Comparison of ENCODE assay signal across 1 cellular context in genomic region chr2:101442667-101443061, GRCh38.
TF ChIP-seq lines count a peak whose summit lies in the region.

No MANE protein-coding gene starts in this region.

TF ChIP-seq in HepG2, 621 proteins besides CTCF, POLR2A, EP300 and RAD21 (continued from another document and continues in another):
- TF ChIP-seq ZNF142 (CRISPR knock-in tag; IDR thresholded peaks at IDR 0.05), result no peak
- TF ChIP-seq ZNF670 (CRISPR knock-in tag; IDR thresholded peaks at IDR 0.05; ENCODE audit: borderline replicate concordance), result no peak
- no peak for TF ChIP-seq KLF11 (CRISPR knock-in tag; IDR thresholded peaks at IDR 0.05)
- 0 out of 2 replicates have a peak, but pooled peaks have one; percentile 13 for TF ChIP-seq SOX5 (CRISPR knock-in tag; IDR thresholded peaks at IDR 0.05; ENCODE audit: borderline replicate concordance)
- no peak for TF ChIP-seq ZNF143 (CRISPR knock-in tag; IDR thresholded peaks at IDR 0.05)
- TF ChIP-seq TOPORS (CRISPR knock-in tag; IDR thresholded peaks at IDR 0.05), result no peak
- TF ChIP-seq SP5 (CRISPR knock-in tag; IDR thresholded peaks at IDR 0.05; ENCODE audit: borderline replicate concordance, low read depth), result peak; percentile 80; the same call in 1 of the 2 replicates
- TF ChIP-seq, protein P1, sequence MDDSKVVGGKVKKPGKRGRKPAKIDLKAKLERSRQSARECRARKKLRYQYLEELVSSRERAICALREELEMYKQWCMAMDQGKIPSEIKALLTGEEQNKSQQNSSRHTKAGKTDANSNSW (CRISPR knock-in tag; IDR thresholded peaks at IDR 0.05; ENCODE audit: borderline replicate concordance), result no peak
- no peak for TF ChIP-seq ISX (CRISPR knock-in tag; conservative IDR thresholded peaks at IDR 0.05)
- no peak for TF ChIP-seq NBN (conservative IDR thresholded peaks at IDR 0.05)
- TF ChIP-seq ZNF331 (CRISPR knock-in tag; IDR thresholded peaks at IDR 0.05), result 0 out of 2 replicates have a peak, but pooled peaks have one; percentile 28
- no peak for TF ChIP-seq PHF21A (CRISPR knock-in tag; IDR thresholded peaks at IDR 0.05)
- TF ChIP-seq, protein P2, sequence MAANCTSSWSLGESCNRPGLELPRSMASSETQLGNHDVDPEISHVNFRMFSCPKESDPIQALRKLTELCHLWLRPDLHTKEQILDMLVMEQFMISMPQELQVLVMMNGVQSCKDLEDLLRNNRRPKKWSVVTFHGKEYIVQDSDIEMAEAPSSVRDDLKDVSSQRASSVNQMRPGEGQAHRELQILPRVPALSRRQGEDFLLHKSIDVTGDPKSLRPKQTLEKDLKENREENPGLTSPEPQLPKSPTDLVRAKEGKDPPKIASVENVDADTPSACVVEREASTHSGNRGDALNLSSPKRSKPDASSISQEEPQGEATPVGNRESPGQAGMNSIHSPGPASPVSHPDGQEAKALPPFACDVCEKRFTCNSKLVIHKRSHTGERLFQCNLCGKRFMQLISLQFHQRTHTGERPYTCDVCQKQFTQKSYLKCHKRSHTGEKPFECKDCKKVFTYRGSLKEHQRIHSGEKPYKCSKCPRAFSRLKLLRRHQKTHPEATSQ (CRISPR knock-in tag; IDR thresholded peaks at IDR 0.05; ENCODE audit: borderline replicate concordance), result peak; percentile 73; the same call in 1 of the 2 replicates
- 0 out of 2 replicates have a peak, but pooled peaks have one; percentile 23 for TF ChIP-seq NCOA2 (CRISPR knock-in tag; IDR thresholded peaks at IDR 0.05)
- peak; percentile 59 for TF ChIP-seq XRCC5 (optimal IDR thresholded peaks at IDR 0.05; ENCODE audit: low read length)
- TF ChIP-seq ZNF891 (CRISPR knock-in tag; IDR thresholded peaks at IDR 0.05), result no peak
- TF ChIP-seq ZNF337 (CRISPR knock-in tag; IDR thresholded peaks at IDR 0.05; ENCODE audit: borderline replicate concordance, low read depth), result no peak
- no peak for TF ChIP-seq SRSF1 (optimal IDR thresholded peaks at IDR 0.05; ENCODE audit: low read depth, low read length)
- TF ChIP-seq ZNF33A (CRISPR knock-in tag; IDR thresholded peaks at IDR 0.05; ENCODE audit: borderline replicate concordance), result no peak
- TF ChIP-seq SETDB1 (CRISPR knock-in tag; IDR thresholded peaks at IDR 0.05; ENCODE audit: borderline replicate concordance), result no peak
- TF ChIP-seq SOX6 (IDR thresholded peaks at IDR 0.05), result no peak
- TF ChIP-seq SOX6 (CRISPR knock-in tag; IDR thresholded peaks at IDR 0.05), result no peak
- no peak for TF ChIP-seq THAP7 (CRISPR knock-in tag; IDR thresholded peaks at IDR 0.05)
- TF ChIP-seq BATF2 (CRISPR knock-in tag; IDR thresholded peaks at IDR 0.05), result no peak
- TF ChIP-seq SP4 (CRISPR knock-in tag; IDR thresholded peaks at IDR 0.05), result 0 out of 2 replicates have a peak, but pooled peaks have one; percentile 25
- TF ChIP-seq BHLHE40 (IDR thresholded peaks at IDR 0.05; ENCODE audit: low read length), result no peak
- TF ChIP-seq PHF5A (CRISPR knock-in tag; IDR thresholded peaks at IDR 0.05; ENCODE audit: low read depth, unreplicated experiment), result no peak
- no peak for TF ChIP-seq CC2D1A (CRISPR knock-in tag; IDR thresholded peaks at IDR 0.05)
- no peak for TF ChIP-seq ZNF577 (CRISPR knock-in tag; IDR thresholded peaks at IDR 0.05; ENCODE audit: borderline replicate concordance, low read depth)
- TF ChIP-seq MATR3 (CRISPR knock-in tag; IDR thresholded peaks at IDR 0.05), result no peak
- TF ChIP-seq, protein P3, sequence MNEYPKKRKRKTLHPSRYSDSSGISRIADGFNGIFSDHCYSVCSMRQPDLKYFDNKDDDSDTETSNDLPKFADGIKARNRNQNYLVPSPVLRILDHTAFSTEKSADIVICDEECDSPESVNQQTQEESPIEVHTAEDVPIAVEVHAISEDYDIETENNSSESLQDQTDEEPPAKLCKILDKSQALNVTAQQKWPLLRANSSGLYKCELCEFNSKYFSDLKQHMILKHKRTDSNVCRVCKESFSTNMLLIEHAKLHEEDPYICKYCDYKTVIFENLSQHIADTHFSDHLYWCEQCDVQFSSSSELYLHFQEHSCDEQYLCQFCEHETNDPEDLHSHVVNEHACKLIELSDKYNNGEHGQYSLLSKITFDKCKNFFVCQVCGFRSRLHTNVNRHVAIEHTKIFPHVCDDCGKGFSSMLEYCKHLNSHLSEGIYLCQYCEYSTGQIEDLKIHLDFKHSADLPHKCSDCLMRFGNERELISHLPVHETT (CRISPR knock-in tag; conservative IDR thresholded peaks at IDR 0.05), result no peak
- TF ChIP-seq ZSCAN29 (CRISPR knock-in tag; conservative IDR thresholded peaks at IDR 0.05), result no peak
- TF ChIP-seq ZNF660 (CRISPR knock-in tag; IDR thresholded peaks at IDR 0.05; ENCODE audit: borderline replicate concordance, low read depth), result no peak
- no peak for TF ChIP-seq ZMYM3 (CRISPR knock-in tag; IDR thresholded peaks at IDR 0.05)
- TF ChIP-seq CHCHD3 (CRISPR knock-in tag; IDR thresholded peaks at IDR 0.05), result no peak
- no peak for TF ChIP-seq ZNF556 (CRISPR knock-in tag; IDR thresholded peaks at IDR 0.05; ENCODE audit: borderline replicate concordance)
- TF ChIP-seq ELF1 (CRISPR knock-in tag; IDR thresholded peaks at IDR 0.05), result peak; percentile 23; the same call in 1 of the 2 replicates
- no peak for TF ChIP-seq ZFP62 (CRISPR knock-in tag; IDR thresholded peaks at IDR 0.05)
- TF ChIP-seq, protein P4, sequence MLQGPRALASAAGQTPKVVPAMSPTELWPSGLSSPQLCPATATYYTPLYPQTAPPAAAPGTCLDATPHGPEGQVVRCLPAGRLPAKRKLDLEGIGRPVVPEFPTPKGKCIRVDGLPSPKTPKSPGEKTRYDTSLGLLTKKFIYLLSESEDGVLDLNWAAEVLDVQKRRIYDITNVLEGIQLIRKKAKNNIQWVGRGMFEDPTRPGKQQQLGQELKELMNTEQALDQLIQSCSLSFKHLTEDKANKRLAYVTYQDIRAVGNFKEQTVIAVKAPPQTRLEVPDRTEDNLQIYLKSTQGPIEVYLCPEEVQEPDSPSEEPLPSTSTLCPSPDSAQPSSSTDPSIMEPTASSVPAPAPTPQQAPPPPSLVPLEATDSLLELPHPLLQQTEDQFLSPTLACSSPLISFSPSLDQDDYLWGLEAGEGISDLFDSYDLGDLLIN (CRISPR knock-in tag; IDR thresholded peaks at IDR 0.05; ENCODE audit: borderline replicate concordance), result no peak
- TF ChIP-seq ZNF747 (CRISPR knock-in tag; IDR thresholded peaks at IDR 0.05; ENCODE audit: borderline replicate concordance), result no peak
- TF ChIP-seq HMG20B (CRISPR knock-in tag; conservative IDR thresholded peaks at IDR 0.05), result no peak
- TF ChIP-seq, protein P5, sequence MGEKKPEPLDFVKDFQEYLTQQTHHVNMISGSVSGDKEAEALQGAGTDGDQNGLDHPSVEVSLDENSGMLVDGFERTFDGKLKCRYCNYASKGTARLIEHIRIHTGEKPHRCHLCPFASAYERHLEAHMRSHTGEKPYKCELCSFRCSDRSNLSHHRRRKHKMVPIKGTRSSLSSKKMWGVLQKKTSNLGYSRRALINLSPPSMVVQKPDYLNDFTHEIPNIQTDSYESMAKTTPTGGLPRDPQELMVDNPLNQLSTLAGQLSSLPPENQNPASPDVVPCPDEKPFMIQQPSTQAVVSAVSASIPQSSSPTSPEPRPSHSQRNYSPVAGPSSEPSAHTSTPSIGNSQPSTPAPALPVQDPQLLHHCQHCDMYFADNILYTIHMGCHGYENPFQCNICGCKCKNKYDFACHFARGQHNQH (CRISPR knock-in tag; IDR thresholded peaks at IDR 0.05), result no peak
- TF ChIP-seq SUZ12 (IDR thresholded peaks at IDR 0.05; ENCODE audit: low read depth, low read length), result no peak
- no peak for TF ChIP-seq SRSF9 (IDR thresholded peaks at IDR 0.05; ENCODE audit: borderline replicate concordance, insufficient read depth, low read depth, low read length, poor library complexity, severe bottlenecking)
- 0 out of 2 replicates have a peak, but pooled peaks have one; percentile 47 for TF ChIP-seq ZNF580 (CRISPR knock-in tag; IDR thresholded peaks at IDR 0.05; ENCODE audit: borderline replicate concordance, low read depth)
- no peak for TF ChIP-seq RBFOX2 (IDR thresholded peaks at IDR 0.05; ENCODE audit: low read depth, low read length)
- TF ChIP-seq SKI (IDR thresholded peaks at IDR 0.05; ENCODE audit: partially characterized antibody), result no peak
- TF ChIP-seq ASH2L (IDR thresholded peaks at IDR 0.05; ENCODE audit: insufficient read length, low read depth, low read length), result no peak
- TF ChIP-seq GABPB1 (CRISPR knock-in tag; IDR thresholded peaks at IDR 0.05), result no peak
- TF ChIP-seq HOXA9 (CRISPR knock-in tag; IDR thresholded peaks at IDR 0.05; ENCODE audit: borderline replicate concordance), result no peak
- no peak for TF ChIP-seq FOXO4 (CRISPR knock-in tag; conservative IDR thresholded peaks at IDR 0.05)
- TF ChIP-seq ZNF75D (CRISPR knock-in tag; IDR thresholded peaks at IDR 0.05; ENCODE audit: borderline replicate concordance), result no peak
- TF ChIP-seq TSC22D2 (CRISPR knock-in tag; IDR thresholded peaks at IDR 0.05; ENCODE audit: borderline replicate concordance), result no peak
- no peak; the same call in 1 of the 2 replicates for TF ChIP-seq MYC (CRISPR knock-in tag; IDR thresholded peaks at IDR 0.05; ENCODE audit: borderline replicate concordance)
- 0 out of 2 replicates have a peak, but pooled peaks have one; percentile 15 for TF ChIP-seq ETV5 (CRISPR knock-in tag; IDR thresholded peaks at IDR 0.05; ENCODE audit: borderline replicate concordance)
- TF ChIP-seq ZNF205 (CRISPR knock-in tag; IDR thresholded peaks at IDR 0.05), result 0 out of 2 replicates have a peak, but pooled peaks have one; percentile 27
- no peak for TF ChIP-seq ESRRA (CRISPR knock-in tag; IDR thresholded peaks at IDR 0.05; ENCODE audit: low read depth)
- 0 out of 2 replicates have a peak, but pooled peaks have one; percentile 45 for TF ChIP-seq SMYD3 (CRISPR knock-in tag; IDR thresholded peaks at IDR 0.05)
- no peak for TF ChIP-seq ZNF614 (CRISPR knock-in tag; IDR thresholded peaks at IDR 0.05; ENCODE audit: borderline replicate concordance)
- no peak for TF ChIP-seq HHEX (CRISPR knock-in tag; IDR thresholded peaks at IDR 0.05)
- no peak for TF ChIP-seq CCDC6 (CRISPR knock-in tag; IDR thresholded peaks at IDR 0.05)
